Comparison of ENCODE assay signal across 33 cellular contexts in the genomic region with DNA sequence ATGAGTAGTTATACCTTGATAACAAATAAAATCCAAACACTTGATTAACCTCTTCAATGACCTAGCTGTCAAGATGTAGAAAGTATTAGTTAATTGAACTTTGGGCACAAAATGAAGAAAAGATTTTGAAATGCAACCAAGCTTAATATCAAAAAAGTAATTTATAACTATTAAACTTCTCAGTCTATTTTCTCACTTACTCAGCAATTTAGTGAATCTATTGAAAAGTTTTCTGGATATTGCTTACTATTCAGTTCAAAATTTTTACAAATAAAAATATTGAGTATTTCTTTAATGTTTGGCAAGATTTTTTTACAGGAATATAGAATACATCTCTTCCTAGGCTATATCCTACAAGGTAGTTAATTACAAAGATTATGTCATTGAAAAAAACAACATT.
"Had no signal": no experiment of that assay in that cellular context is flagged by ENCODE, and none has a peak within 500 bp of the region (broad histone marks: within the 10 kb centered on the region; RNA-seq: fewer than 3 reads in every experiment).

No MANE protein-coding gene starts in this region.

- H3K36me3 ChIP-seq: adrenal gland, ascending aorta, brain microvascular endothelial cell, breast epithelium, cardiac muscle cell had no signal

- H3K27ac ChIP-seq: adrenal gland, ascending aorta, body of pancreas, brain microvascular endothelial cell, breast epithelium, cardiac muscle cell had no signal

- ATAC-seq: activated naive CD4-positive, alpha-beta T cell treated with anti-CD3 and anti-CD28 coated beads, Interleukin-2, amount 50 U/mL, for 72 hours; activated naive CD8-positive, alpha-beta T cell treated with anti-CD3 and anti-CD28 coated beads, Interleukin-2, amount 50 U/mL, for 24 hours; activated T-cell treated with anti-CD3 and anti-CD28 coated beads, Interleukin-2, amount 50 U/mL, for 4 hours; activated T-cell treated with anti-CD3 and anti-CD28 coated beads, Interleukin-2, amount 50 U/mL, for 72 hours; activated T-helper 17 cell treated with anti-CD3 and anti-CD28 coated beads, Interleukin-2, amount 50 U/mL, for 72 hours; body of pancreas had no signal

- DNase-seq: activated effector memory CD4-positive, alpha-beta T cell treated with anti-CD3 and anti-CD28 coated beads, Interleukin-2, amount 50 U/mL, for 16 hours; activated effector memory CD4-positive, alpha-beta T cell treated with Interleukin-2 at 50 U/mL for 16 hours; activated gamma-delta T cell; activated gamma-delta T cell treated with Interleukin-2 at 50 U/mL for 16 hours; activated naive CD4-positive, alpha-beta T cell; activated naive CD4-positive, alpha-beta T cell treated with anti-CD3 and anti-CD28 coated beads for 36 hours; activated naive CD4-positive, alpha-beta T cell treated with anti-CD3 and anti-CD28 coated beads, Interleukin-2, amount 10 ng/mL, durations not matched to agents 7 days and 5 days; activated naive CD4-positive, alpha-beta T cell treated with anti-CD3 and anti-CD28 coated beads, Interleukin-2, amount 50 U/mL, for 16 hours; activated naive CD4-positive, alpha-beta T cell treated with Interleukin-2 at 50 U/mL for 16 hours; activated naive CD8-positive, alpha-beta T cell treated with anti-CD3 and anti-CD28 coated beads for 36 hours; activated naive CD8-positive, alpha-beta T cell treated with anti-CD3 and anti-CD28 coated beads, Interleukin-2, amount 10 ng/mL, durations not matched to agents 7 days and 5 days; activated naive CD8-positive, alpha-beta T cell treated with anti-CD3 and anti-CD28 coated beads, Interleukin-2, amount 50 U/mL, for 24 hours; activated T-cell treated with anti-CD3 and anti-CD28 coated beads, Interleukin-2, amount 50 U/mL, for 1 hour; activated T-cell treated with anti-CD3 and anti-CD28 coated beads, Interleukin-2, amount 50 U/mL, for 24 hours; activated T-cell treated with anti-CD3 and anti-CD28 coated beads, Interleukin-2, amount 50 U/mL, for 4 hours; activated T-cell treated with anti-CD3 and anti-CD28 coated beads, Interleukin-2, amount 50 U/mL, for 48 hours; activated T-cell treated with anti-CD3 and anti-CD28 coated beads, Interleukin-2, amount 50 U/mL, for 72 hours; adrenal gland; amniotic stem cell; amygdala; aorta; body of pancreas; brain microvascular endothelial cell; caudate nucleus; central memory CD4-positive, alpha-beta T cell; cerebellar nuclear complex had no signal

- H3K9me3 ChIP-seq: adrenal gland, ascending aorta, body of pancreas, breast epithelium had no signal

- H3K27me3 ChIP-seq: adrenal gland, ascending aorta, body of pancreas, brain microvascular endothelial cell, breast epithelium, cardiac muscle cell had no signal

- H3K4me1 ChIP-seq: adrenal gland, ascending aorta, body of pancreas, breast epithelium had no signal

- H3K4me3 ChIP-seq: adrenal gland, ascending aorta, body of pancreas, breast epithelium, cardiac muscle cell had no signal

- FAIRE-seq: astrocyte, bronchial epithelial cell had no signal
